Comparison of ENCODE assay signal across 1 cellular context in the genomic region with DNA sequence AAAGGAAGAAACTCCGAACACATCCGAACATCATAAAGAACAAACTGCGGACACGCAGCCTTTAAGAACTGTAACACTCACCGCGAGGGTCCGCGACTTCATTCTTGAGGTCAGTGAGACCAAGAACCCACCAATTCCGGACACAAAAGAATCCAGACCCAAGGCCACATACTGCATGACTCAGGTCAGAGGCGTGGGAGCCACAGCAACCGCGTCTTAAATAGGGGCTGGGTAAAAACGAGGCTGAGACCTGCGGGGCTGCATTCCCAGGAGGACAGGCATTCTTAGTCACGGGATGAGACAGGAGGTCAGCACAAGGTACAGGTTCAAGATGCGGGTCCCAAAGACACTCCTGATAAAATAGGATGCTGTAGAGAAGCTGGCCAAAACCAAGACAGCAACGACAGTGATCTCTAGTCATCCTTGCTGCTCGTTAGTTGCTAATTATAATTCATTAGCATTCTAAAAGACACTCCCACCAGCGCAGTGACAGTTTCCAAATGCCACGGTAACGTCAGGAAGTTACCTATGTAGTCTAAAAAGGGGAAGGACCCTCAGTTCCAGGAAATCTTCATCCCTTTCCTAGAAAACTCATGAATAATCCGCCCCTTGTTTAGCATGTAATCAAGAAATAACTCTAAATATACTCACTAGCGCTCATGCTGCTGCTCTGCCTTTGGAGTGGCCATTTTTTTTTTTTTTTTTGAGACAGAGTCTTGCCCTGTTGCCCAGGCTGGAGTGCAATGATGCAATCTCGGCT.
TF ChIP-seq lines count a peak whose summit lies in the region.

No MANE protein-coding gene starts in this region.

TF ChIP-seq in K562, 482 proteins besides CTCF, POLR2A, EP300 and RAD21 (continued from another document):
- no peak for TF ChIP-seq CTCFL (IDR thresholded peaks at IDR 0.05; ENCODE audit: borderline replicate concordance, insufficient read depth, low read depth, low read length, poor library complexity, severe bottlenecking)
- TF ChIP-seq KLF1 (tag; IDR thresholded peaks at IDR 0.05) = no peak
- no peak for TF ChIP-seq SMARCC2 (IDR thresholded peaks at IDR 0.05; ENCODE audit: low read depth)
- no peak for TF ChIP-seq ZNF232 (CRISPR knock-in tag; IDR thresholded peaks at IDR 0.05)
- TF ChIP-seq ZBTB8A (IDR thresholded peaks at IDR 0.05; ENCODE audit: partially characterized antibody) = no peak
- TF ChIP-seq ZNF165 (CRISPR knock-in tag; IDR thresholded peaks at IDR 0.05; ENCODE audit: borderline replicate concordance) = no peak
- TF ChIP-seq KDM4B (IDR thresholded peaks at IDR 0.05; ENCODE audit: borderline replicate concordance in 2 of 2, low read depth in 1 of 2) = no peak
- TF ChIP-seq, protein P1, sequence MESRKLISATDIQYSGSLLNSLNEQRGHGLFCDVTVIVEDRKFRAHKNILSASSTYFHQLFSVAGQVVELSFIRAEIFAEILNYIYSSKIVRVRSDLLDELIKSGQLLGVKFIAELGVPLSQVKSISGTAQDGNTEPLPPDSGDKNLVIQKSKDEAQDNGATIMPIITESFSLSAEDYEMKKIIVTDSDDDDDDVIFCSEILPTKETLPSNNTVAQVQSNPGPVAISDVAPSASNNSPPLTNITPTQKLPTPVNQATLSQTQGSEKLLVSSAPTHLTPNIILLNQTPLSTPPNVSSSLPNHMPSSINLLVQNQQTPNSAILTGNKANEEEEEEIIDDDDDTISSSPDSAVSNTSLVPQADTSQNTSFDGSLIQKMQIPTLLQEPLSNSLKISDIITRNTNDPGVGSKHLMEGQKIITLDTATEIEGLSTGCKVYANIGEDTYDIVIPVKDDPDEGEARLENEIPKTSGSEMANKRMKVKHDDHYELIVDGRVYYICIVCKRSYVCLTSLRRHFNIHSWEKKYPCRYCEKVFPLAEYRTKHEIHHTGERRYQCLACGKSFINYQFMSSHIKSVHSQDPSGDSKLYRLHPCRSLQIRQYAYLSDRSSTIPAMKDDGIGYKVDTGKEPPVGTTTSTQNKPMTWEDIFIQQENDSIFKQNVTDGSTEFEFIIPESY (CRISPR knock-in tag; IDR thresholded peaks at IDR 0.05) = 0 out of 2 replicates have a peak, but pooled peaks have one; percentile 10
- TF ChIP-seq SMAD3 (CRISPR knock-in tag; conservative IDR thresholded peaks at IDR 0.05) = no peak
- TF ChIP-seq FOXM1 (IDR thresholded peaks at IDR 0.05; ENCODE audit: low read depth) = no peak
- TF ChIP-seq FOXM1 (CRISPR knock-in tag; IDR thresholded peaks at IDR 0.05; ENCODE audit: low read depth) = no peak
- TF ChIP-seq GABPB2 (CRISPR knock-in tag; conservative IDR thresholded peaks at IDR 0.05) = no peak
- TF ChIP-seq POLR3G (IDR thresholded peaks at IDR 0.05; ENCODE audit: extremely low read depth, insufficient read length, insufficient replicate concordance) = no peak
- TF ChIP-seq STAT5A (IDR thresholded peaks at IDR 0.05; ENCODE audit: borderline replicate concordance, low read length) = peak; percentile 75
- TF ChIP-seq, protein P2, sequence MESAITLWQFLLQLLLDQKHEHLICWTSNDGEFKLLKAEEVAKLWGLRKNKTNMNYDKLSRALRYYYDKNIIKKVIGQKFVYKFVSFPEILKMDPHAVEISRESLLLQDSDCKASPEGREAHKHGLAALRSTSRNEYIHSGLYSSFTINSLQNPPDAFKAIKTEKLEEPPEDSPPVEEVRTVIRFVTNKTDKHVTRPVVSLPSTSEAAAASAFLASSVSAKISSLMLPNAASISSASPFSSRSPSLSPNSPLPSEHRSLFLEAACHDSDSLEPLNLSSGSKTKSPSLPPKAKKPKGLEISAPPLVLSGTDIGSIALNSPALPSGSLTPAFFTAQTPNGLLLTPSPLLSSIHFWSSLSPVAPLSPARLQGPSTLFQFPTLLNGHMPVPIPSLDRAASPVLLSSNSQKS (CRISPR knock-in tag; IDR thresholded peaks at IDR 0.05) = no peak
- no peak for TF ChIP-seq SETDB1 (IDR thresholded peaks at IDR 0.05; ENCODE audit: low read length)
- no peak for TF ChIP-seq ATF1 (CRISPR knock-in tag; IDR thresholded peaks at IDR 0.05)
- no peak for TF ChIP-seq ATF1 (tag; IDR thresholded peaks at IDR 0.05)
- TF ChIP-seq PURB (CRISPR knock-in tag; IDR thresholded peaks at IDR 0.05; ENCODE audit: low read depth) = no peak
- no peak for TF ChIP-seq ELF1 (tag; IDR thresholded peaks at IDR 0.05)
- no peak for TF ChIP-seq ZSCAN32 (CRISPR knock-in tag; IDR thresholded peaks at IDR 0.05)
- TF ChIP-seq, protein P3, sequence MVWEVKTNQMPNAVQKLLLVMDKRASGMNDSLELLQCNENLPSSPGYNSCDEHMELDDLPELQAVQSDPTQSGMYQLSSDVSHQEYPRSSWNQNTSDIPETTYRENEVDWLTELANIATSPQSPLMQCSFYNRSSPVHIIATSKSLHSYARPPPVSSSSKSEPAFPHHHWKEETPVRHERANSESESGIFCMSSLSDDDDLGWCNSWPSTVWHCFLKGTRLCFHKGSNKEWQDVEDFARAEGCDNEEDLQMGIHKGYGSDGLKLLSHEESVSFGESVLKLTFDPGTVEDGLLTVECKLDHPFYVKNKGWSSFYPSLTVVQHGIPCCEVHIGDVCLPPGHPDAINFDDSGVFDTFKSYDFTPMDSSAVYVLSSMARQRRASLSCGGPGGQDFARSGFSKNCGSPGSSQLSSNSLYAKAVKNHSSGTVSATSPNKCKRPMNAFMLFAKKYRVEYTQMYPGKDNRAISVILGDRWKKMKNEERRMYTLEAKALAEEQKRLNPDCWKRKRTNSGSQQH (CRISPR knock-in tag; IDR thresholded peaks at IDR 0.05) = no peak
- TF ChIP-seq SOX6 (IDR thresholded peaks at IDR 0.05) = no peak
- TF ChIP-seq POLR2H (tag; IDR thresholded peaks at IDR 0.05; ENCODE audit: low read depth) = no peak
- no peak for TF ChIP-seq ZNF766 (CRISPR knock-in tag; conservative IDR thresholded peaks at IDR 0.05)
- TF ChIP-seq CBX3 (IDR thresholded peaks at IDR 0.05; ENCODE audit: borderline replicate concordance in 1 of 2, low read length in 2 of 2) = no peak
- TF ChIP-seq MCM7 (IDR thresholded peaks at IDR 0.05) = no peak
- TF ChIP-seq ZNF407 (IDR thresholded peaks at IDR 0.05; ENCODE audit: low read depth) = no peak
